23 cellular contexts compared by ENCODE assay signal in genomic region chr20:7571521-7572065, GRCh38.
DNase-seq lines count a peak whose midpoint lies in the region; ATAC-seq and TF ChIP-seq lines count a peak whose summit lies in the region.
"Had no signal": no experiment of that assay in that cellular context is flagged by ENCODE, and none has a peak within 500 bp of the region (broad histone marks: within the 10 kb centered on the region; RNA-seq: fewer than 3 reads in every experiment).

No MANE protein-coding gene starts in this region.

- H3K9me3 ChIP-seq in SK-N-SH = no peaks in the 10 kb centered on the region
- H3K9me3 ChIP-seq: BE2C, MG63, Peyer's patch, SJCRH30 had no signal

- H3K27me3 ChIP-seq in SK-N-SH (ENCODE audit: insufficient read depth) (no peaks in the 10 kb centered on the region), GM23338 (ENCODE audit: insufficient read depth) (no peaks in the 10 kb centered on the region)
- H3K27me3 ChIP-seq: MG63, Peyer's patch, SJCRH30 had no signal

- no peaks in the 10 kb centered on the region for H3K4me1 Mint-ChIP-seq in GM23338
- H3K4me1 Mint-ChIP-seq: CD4-positive, CD25-positive, alpha-beta regulatory T cell had no signal

- TF ChIP-seq EP300 in SK-N-SH (IDR thresholded peaks at IDR 0.05; ENCODE audit: borderline replicate concordance in 1 of 2, low read depth in 1 of 2, low read length in 1 of 2) = no peak

- H3K9ac ChIP-seq in SK-N-SH = no peak overlapping the region

- H2AFZ ChIP-seq in SK-N-SH (ENCODE audit: low read depth) = no peak overlapping the region
- H2AFZ ChIP-seq in GM23338 = no peak overlapping the region

- POLR2A ChIA-PET in SK-N-SH (lab: Yijun Ruan, JAX) = no interaction called here

- H3K79me2 ChIP-seq in SK-N-SH (ENCODE audit: insufficient read depth) (no peaks in the 10 kb centered on the region), GM23338 (replicated peaks; ENCODE audit: insufficient read depth) (no peaks in the 10 kb centered on the region)

- no peaks in the 10 kb centered on the region for H3K27me3 Mint-ChIP-seq in GM23338 (ENCODE audit: insufficient read depth, low read depth, poor library complexity)
- H3K27me3 Mint-ChIP-seq: CD4-positive, CD25-positive, alpha-beta regulatory T cell had no signal

- no peak overlapping the region for H3K27ac Mint-ChIP-seq in GM23338
- H3K27ac Mint-ChIP-seq: CD4-positive, CD25-positive, alpha-beta regulatory T cell; T-helper 1 cell treated with Interleukin-12 subunit alpha and Interleukin-12 subunit beta and Interleukin-4 antibody, amounts not matched to agents 30 μg/mL and 1 μg/mL, for 36 hours had no signal

- H3K27ac ChIP-seq in SK-N-SH (ENCODE audit: low read depth in 2 of 2, low read length in 1 of 2) (no peak overlapping the region), GM23338 (ENCODE audit: low read depth) (no peak overlapping the region)
- H3K27ac ChIP-seq: Peyer's patch, SJCRH30 had no signal

- H3K9me2 ChIP-seq in SK-N-SH (no peaks in the 10 kb centered on the region; the same call in 1 of the 2 replicates), GM23338 (ENCODE audit: insufficient read depth) (no peaks in the 10 kb centered on the region)

- 15% methylated on average over 5 of the region's 5 CpGs for WGBS in SK-N-SH (ENCODE audit: low lambda C conversion rate)

- no peaks in the 10 kb centered on the region for H3K9me3 Mint-ChIP-seq in GM23338

- no peaks in the 10 kb centered on the region for H3K4me1 ChIP-seq in SK-N-SH (ENCODE audit: control insufficient read depth in 1 of 2, insufficient read depth in 2 of 2, low read depth in 1 of 2, low read length in 1 of 2)
- H3K4me1 ChIP-seq in GM23338 (ENCODE audit: insufficient read depth) = no peaks in the 10 kb centered on the region
- H3K4me1 ChIP-seq: BE2C, Peyer's patch, SJCRH30 had no signal

- DNase-seq in SK-N-SH (no peak), HS-5 (ENCODE audit: low read depth) (peak; percentile 14), fibroblast of mammary gland (ENCODE audit: low read depth) (peak; percentile 8), GM23338 (ENCODE audit: low spot score) (no peak), NCI-H526 (lab: John Stamatoyannopoulos, UW) (no peak), GF-D8 (lab: John Stamatoyannopoulos, UW) (no peak)
- DNase-seq: 8988T; BE2C; CD4-positive, CD25-positive, alpha-beta regulatory T cell; COR-L47; DMS 273 treated with DMSO at 0.1 percent for 48 hours; MG63; NCI-H1417 treated with DMSO at 0.1 percent for 48 hours; NCI-H187; NCI-H226; NCI-H510A treated with DMSO at 0.1 percent for 48 hours; NCI-H82; Peyer's patch; SJCRH30 had no signal

- H4K20me1 ChIP-seq in SK-N-SH (ENCODE audit: insufficient read depth) = no peaks in the 10 kb centered on the region
- no peaks in the 10 kb centered on the region for H4K20me1 ChIP-seq in GM23338 (replicated peaks; ENCODE audit: insufficient read depth)

- no peaks in the 10 kb centered on the region for H3K36me3 Mint-ChIP-seq in GM23338 (ENCODE audit: low read depth)
- H3K36me3 Mint-ChIP-seq: CD4-positive, CD25-positive, alpha-beta regulatory T cell had no signal

- TF ChIP-seq CTCF in SK-N-SH (IDR thresholded peaks at IDR 0.05) = no peak
- no peak for TF ChIP-seq CTCF in fibroblast of mammary gland (conservative IDR thresholded peaks at IDR 0.05; ENCODE audit: control insufficient read depth, insufficient read depth, low read depth, low read length)
- TF ChIP-seq CTCF in GM23338 (conservative IDR thresholded peaks at IDR 0.05; ENCODE audit: low read depth in 2 of 2) = no peak

- H3K4me3 Mint-ChIP-seq in GM23338 = no peak overlapping the region
- H3K4me3 Mint-ChIP-seq: CD4-positive, CD25-positive, alpha-beta regulatory T cell; T-helper 1 cell treated with Interleukin-12 subunit alpha and Interleukin-12 subunit beta and Interleukin-4 antibody, amounts not matched to agents 30 μg/mL and 1 μg/mL, for 36 hours had no signal

- H3K4me2 ChIP-seq in SK-N-SH (no peak overlapping the region), GM23338 (no peak overlapping the region)

- no peaks in the 10 kb centered on the region for H3K36me3 ChIP-seq in SK-N-SH (replicated peaks in 1 of 2; ENCODE audit: control insufficient read depth in 1 of 2, insufficient read depth in 2 of 2, low read length in 1 of 2)
- H3K36me3 ChIP-seq in GM23338 (ENCODE audit: insufficient read depth) = no peaks in the 10 kb centered on the region
- H3K36me3 ChIP-seq: BE2C, MG63, Peyer's patch, SJCRH30 had no signal

- TF ChIP-seq RAD21 in SK-N-SH (IDR thresholded peaks at IDR 0.05; ENCODE audit: low read length) = no peak

- ATAC-seq in SK-N-SH treated with all-trans-retinoic acid at 6 μM for 48 hours (no peak), GM23338 (no peak)
- ATAC-seq: HepG2, K562 had no signal

- H3K4me3 ChIP-seq in SK-N-SH (ENCODE audit: low read depth in 2 of 2, low read length in 1 of 2) (no peak overlapping the region), fibroblast of mammary gland (ENCODE audit: control insufficient read depth, low read depth, low read length) (no peak overlapping the region), GM23338 (no peak overlapping the region)
- H3K4me3 ChIP-seq: K562, MG63, Peyer's patch, SJCRH30 had no signal

- CTCF ChIA-PET in SK-N-SH (lab: Yijun Ruan, JAX) = interaction anchor here (0.6 kb wide), 1 partner anchor 1232 kb away, joined by 3 read pairs; no protein-coding TSS in a partner anchor

- no peaks in the 10 kb centered on the region for H3F3A ChIP-seq in SK-N-SH (replicated peaks; ENCODE audit: insufficient read depth)
- no peaks in the 10 kb centered on the region for H3F3A ChIP-seq in GM23338 (replicated peaks; ENCODE audit: low read depth)

TF ChIP-seq in SK-N-SH, 30 proteins besides CTCF, POLR2A, EP300 and RAD21:
- peak; percentile 30; the same call in 1 of the 2 replicates for TF ChIP-seq TCF12 (IDR thresholded peaks at IDR 0.05)
- TF ChIP-seq MXI1 (IDR thresholded peaks at IDR 0.05; ENCODE audit: low read depth, low read length) = no peak

TF ChIP-seq in SK-N-SH treated with all-trans-retinoic acid at 6 μM for 48 hours, 23 proteins besides CTCF, POLR2A, EP300 and RAD21 (continues in another document):
- TF ChIP-seq POU6F1 (CRISPR knock-in tag; IDR thresholded peaks at IDR 0.05; ENCODE audit: borderline replicate concordance, low read depth) (no peak), CSRNP3 (CRISPR knock-in tag; IDR thresholded peaks at IDR 0.05) (no peak), ZNF70 (CRISPR knock-in tag; IDR thresholded peaks at IDR 0.05) (no peak)

TF ChIP-seq in GM23338, 12 proteins besides CTCF, POLR2A, EP300 and RAD21 (continues in another document):
- TF ChIP-seq ZNF114 (CRISPR knock-in tag; IDR thresholded peaks at IDR 0.05) = no peak
- TF ChIP-seq EZH2 (IDR thresholded peaks at IDR 0.05; ENCODE audit: low read depth, unreplicated experiment) = no peak
- no peak for TF ChIP-seq REST (IDR thresholded peaks at IDR 0.05; ENCODE audit: unreplicated experiment)
- no peak for TF ChIP-seq STAT1 (IDR thresholded peaks at IDR 0.05; ENCODE audit: unreplicated experiment)
- TF ChIP-seq JUNB (IDR thresholded peaks at IDR 0.05; ENCODE audit: unreplicated experiment) = no peak
- no peak for TF ChIP-seq ETS1 (IDR thresholded peaks at IDR 0.05)
- no peak for TF ChIP-seq POLR2AphosphoS5 (IDR thresholded peaks at IDR 0.05; ENCODE audit: low read depth)
- TF ChIP-seq EZH2phosphoT487 (IDR thresholded peaks at IDR 0.05; ENCODE audit: unreplicated experiment) = no peak
- TF ChIP-seq NANOG (IDR thresholded peaks at IDR 0.05; ENCODE audit: borderline replicate concordance) = no peak

Comparison
In these comparisons a context has a peak if more than half of its experiments do, and no peak if none do; other contexts are left out.
1. DNase-seq: peak in HS-5 (single experiment) and fibroblast of mammary gland (single experiment); none in SK-N-SH (single experiment), GM23338 (single experiment), NCI-H526 (0 of 2) and GF-D8 (single experiment).